8 cellular contexts compared by ENCODE assay signal in the genomic region with DNA sequence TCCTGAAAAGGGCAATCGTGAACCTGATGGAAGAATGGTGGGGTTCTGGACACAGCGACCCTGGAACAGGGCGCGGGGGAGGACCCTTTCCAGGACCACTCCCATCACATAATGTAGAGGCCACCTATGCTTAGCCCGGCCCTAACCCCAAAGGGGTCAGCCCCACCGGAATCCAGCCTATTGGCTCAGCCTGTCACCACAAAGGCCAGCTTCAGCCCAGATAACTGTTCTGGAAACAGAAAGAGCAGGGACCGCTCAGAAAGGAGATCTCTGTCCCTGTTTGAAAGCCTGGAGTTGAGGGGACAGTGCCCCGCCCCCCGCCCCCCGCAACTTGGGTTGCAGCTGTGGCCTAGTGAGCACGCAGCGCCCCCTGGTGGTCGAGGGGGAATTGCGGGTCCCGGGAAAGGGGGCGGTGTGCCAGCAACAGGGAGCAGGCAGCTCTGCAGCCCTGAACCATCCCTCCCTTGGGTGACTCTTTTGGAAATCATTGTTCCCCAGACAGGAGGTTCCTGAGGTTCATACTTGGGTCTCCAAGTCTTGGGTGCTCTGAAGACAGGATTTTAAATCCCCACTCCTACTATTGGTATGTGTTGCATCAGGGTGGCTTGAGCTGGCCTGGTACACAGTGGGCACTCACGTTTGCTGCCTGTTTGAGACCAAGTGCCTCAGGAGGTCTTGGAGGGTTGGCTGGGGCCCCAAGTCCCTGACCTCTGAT. TPM values are rescaled to one million over a fixed set of nuclear protein-coding genes. Genes with fewer than 3 reads are reported as not detected.
DNase-seq lines count a peak whose midpoint lies in the region; ATAC-seq and TF ChIP-seq lines count a peak whose summit lies in the region.

No MANE protein-coding gene starts in this region.

- no peak overlapping the region for H3K27ac Mint-ChIP-seq in memory B cell

- DNase-seq in NCI-H2081 (lab: John Stamatoyannopoulos, UW) (peak; percentile 25 to 35), NCI-H2081 treated with DMSO at 0.1 percent for 48 hours (lab: John Stamatoyannopoulos, UW) (no peak), NCI-H1092 (lab: John Stamatoyannopoulos, UW) (peak; percentile 21), dorsolateral prefrontal cortex (peak in 8 of 10 donors; percentile 28 to 82 (median 70)), memory B cell (ENCODE audit: low spot score in 2 of 2) (peak; percentile 69 to 79)
- DNase-seq in activated CD4-positive, alpha-beta T cell treated with anti-CD3 and anti-CD28 coated beads, Interleukin-2, amount 50 U/mL, for 48 hours: peak; percentile 80 to 83
- peak; percentile 77 for DNase-seq in stimulated activated CD8-positive, alpha-beta memory T cell treated with anti-CD3 and anti-CD28 coated beads, Interleukin-15, amount 100 ng/mL, for 24 hours (ENCODE audit: low read depth)

- intact Hi-C loops in dorsolateral prefrontal cortex (cut with DNase I): loop anchor here (1.0 kb wide), 2 partner anchors 34 to 35 kb away; no protein-coding TSS in a partner anchor

- no peaks in the 10 kb centered on the region for H3K27me3 ChIP-seq in dorsolateral prefrontal cortex

- no peaks in the 10 kb centered on the region for H3K9me3 Mint-ChIP-seq in memory B cell

- H3K27ac ChIP-seq in dorsolateral prefrontal cortex: peak overlapping the region in 5 of 59 donors; percentile 0 to 38 (median 27)

- TF ChIP-seq CTCF in dorsolateral prefrontal cortex (IDR thresholded peaks at IDR 0.05 in 54 of 56, conservative IDR thresholded peaks at IDR 0.05 in 2 of 56; ENCODE audit: low read depth in 1 of 56, partially characterized antibody in 56 of 56): peak; percentile 82 to 99 (median 96)

- peaks cover 15% of the 10 kb centered on the region for H3K27me3 Mint-ChIP-seq in memory B cell

- no peak overlapping the region for H3K4me3 Mint-ChIP-seq in memory B cell

- H3K4me3 ChIP-seq in dorsolateral prefrontal cortex: peak overlapping the region in 3 of 59 donors; percentile 0 to 18 (median 2)

- peak; percentile 56 for ATAC-seq in memory B cell (ENCODE audit: low read depth)
- ATAC-seq in GM21737 (IDR thresholded peaks at IDR 0.05; ENCODE audit: unreplicated experiment): no peak

- H3K4me1 Mint-ChIP-seq in memory B cell: peaks cover 7% of the 10 kb centered on the region

- no peaks in the 10 kb centered on the region for H3K36me3 Mint-ChIP-seq in memory B cell

RNA-seq across cellular contexts. Expression of a gene that starts 1.5 kb away (rescaled TPM):
- 10 to 100 TPM in 3 of 120 experiments, 1 to 10 TPM in 78, under 1 TPM in 39; 0.16 to 15.1 (median 1.2) TPM for total RNA-seq in dorsolateral prefrontal cortex

RNA-seq across cellular contexts. Expression of a gene that starts 21.6 kb away (rescaled TPM):
- 10 to 100 TPM in 1 of 120 experiments, 1 to 10 TPM in 119; 1.5 to 11.0 (median 4.9) TPM for total RNA-seq in dorsolateral prefrontal cortex

RNA-seq across cellular contexts. Expression of a gene that starts 29.1 kb away (rescaled TPM):
- 10 to 100 TPM in 51 of 120 experiments, 1 to 10 TPM in 69; 2.6 to 32.6 (median 8.5) TPM for total RNA-seq in dorsolateral prefrontal cortex

RNA-seq across cellular contexts. Expression of a gene that starts 47.7 kb away (rescaled TPM):
- total RNA-seq in dorsolateral prefrontal cortex: under 1 TPM in 20 of 120 experiments, not detected in 100; 0.33 to 0.91 (median 0.53) TPM

RNA-seq across cellular contexts. Expression of a gene that starts 56.7 kb away (rescaled TPM):
- total RNA-seq in dorsolateral prefrontal cortex: 10 to 100 TPM; 19.0 to 45.5 (median 31.1) TPM
